Comparison of ENCODE assay signal across 26 cellular contexts in the genomic region with DNA sequence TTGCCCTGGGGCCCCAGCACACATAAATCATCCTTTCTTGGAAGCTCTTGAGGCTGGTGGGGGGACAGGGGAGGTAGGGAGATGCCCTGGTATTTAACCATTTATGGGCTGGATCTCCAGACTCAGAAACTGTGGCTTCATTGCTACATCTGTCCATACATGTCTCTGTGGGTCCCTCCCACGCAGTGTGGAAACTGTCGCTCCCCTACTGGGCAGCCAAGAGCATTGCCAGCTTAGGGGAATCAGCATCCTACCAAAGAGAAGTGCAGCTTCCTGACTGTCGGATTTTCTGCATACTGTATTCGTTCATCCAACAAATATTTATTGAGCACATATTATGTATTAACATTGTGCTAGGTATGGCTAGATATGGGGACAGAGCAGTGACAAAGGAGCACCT. TPM values are rescaled to one million over a fixed set of nuclear protein-coding genes. Genes with fewer than 3 reads are reported as not detected.
DNase-seq lines count a peak whose midpoint lies in the region; ATAC-seq and TF ChIP-seq lines count a peak whose summit lies in the region.
"Had no signal": no experiment of that assay in that cellular context is flagged by ENCODE, and none has a peak within 500 bp of the region (broad histone marks: within the 10 kb centered on the region; RNA-seq: fewer than 3 reads in every experiment).

No MANE protein-coding gene starts in this region.

- no peak for ATAC-seq in foreskin keratinocyte
- no peak for ATAC-seq in GM18502 (IDR thresholded peaks at IDR 0.05; ENCODE audit: poor library complexity, unreplicated experiment)
- ATAC-seq: activated CD4-positive, CD25-positive, alpha-beta regulatory T cell treated with anti-CD3 and anti-CD28 coated beads, Interleukin-2, amount 50 U/mL, for 24 hours; SK-N-SH treated with all-trans-retinoic acid at 6 μM for 48 hours had no signal

- peak; percentile 44 for DNase-seq in NCI-H82 (lab: John Stamatoyannopoulos, UW)
- DNase-seq in NCI-H82 treated with DMSO at 0.1 percent for 48 hours (lab: John Stamatoyannopoulos, UW; ENCODE audit: unreplicated experiment) = no peak
- peak; percentile 20 for DNase-seq in WERI-Rb-1
- no peak for DNase-seq in foreskin keratinocyte
- DNase-seq in LoVo (ENCODE audit: low spot score) = no peak
- no peak for DNase-seq in NCI-H2029 treated with DMSO at 0.1 percent for 48 hours (lab: John Stamatoyannopoulos, UW)
- DNase-seq: activated naive CD8-positive, alpha-beta T cell treated with anti-CD3 and anti-CD28 coated beads, Interleukin-2, amount 10 ng/mL, durations not matched to agents 7 days and 5 days; DMS 273 treated with DMSO at 0.1 percent for 48 hours; foreskin fibroblast; GDM1; left ventricle myocardium inferior; midbrain; NCI-H1105; NCI-H510A treated with DMSO at 0.1 percent for 48 hours; RPMI8226; small intestine; transverse colon had no signal

- H3K36me3 ChIP-seq in WERI-Rb-1 = peaks cover 19% of the 10 kb centered on the region
- H3K36me3 ChIP-seq: transverse colon had no signal

- H3K4me3 ChIP-seq in WERI-Rb-1 (ENCODE audit: low read depth, low read length) = no peak overlapping the region
- H3K4me3 ChIP-seq: GM12878, hepatocyte, left ventricle myocardium inferior, transverse colon had no signal

- H3K27ac ChIP-seq in WERI-Rb-1 = no peak overlapping the region
- no peak overlapping the region for H3K27ac ChIP-seq in foreskin keratinocyte
- H3K27ac ChIP-seq: epithelial cell of prostate, hepatocyte, KMS-11, left ventricle myocardium inferior, neutrophil, transverse colon had no signal

- TF ChIP-seq CTCF in GM12873 (IDR thresholded peaks at IDR 0.05; ENCODE audit: insufficient read depth, low read depth, low read length, missing control alignments) (peak; percentile 29), WERI-Rb-1 (IDR thresholded peaks at IDR 0.05; ENCODE audit: low read depth, low read length) (peak; percentile 36; the same call in 1 of the 2 replicates), foreskin keratinocyte (conservative IDR thresholded peaks at IDR 0.05) (peak; percentile 3)

- H3K4me1 ChIP-seq in foreskin keratinocyte = no peaks in the 10 kb centered on the region

- H3K27me3 ChIP-seq in WERI-Rb-1 (ENCODE audit: insufficient read depth, low read depth, severe bottlenecking) (no peaks in the 10 kb centered on the region), foreskin keratinocyte (no peaks in the 10 kb centered on the region)
- H3K27me3 ChIP-seq: hepatocyte, neutrophil, transverse colon had no signal

- no peaks in the 10 kb centered on the region for H3K9me3 ChIP-seq in WERI-Rb-1 (ENCODE audit: severe bottlenecking)
- H3K9me3 ChIP-seq: left ventricle myocardium inferior, neutrophil, transverse colon had no signal

RNA-seq across cellular contexts. Expression of gene GRIPAP1, which starts 3.7 kb away (rescaled TPM):
- 18.8 and 18.9 TPM in 2 replicates for total RNA-seq in foreskin keratinocyte
- 13.7 and 13.8 TPM in 2 replicates for polyA plus RNA-seq in foreskin keratinocyte

RNA-seq across cellular contexts. Expression of gene KCND1, which starts 26.7 kb away (rescaled TPM):
- total RNA-seq in foreskin keratinocyte = 0.49 and 0.54 TPM in 2 replicates
- polyA plus RNA-seq in foreskin keratinocyte = 0.55 and 0.63 TPM in 2 replicates

RNA-seq across cellular contexts. Expression of gene OTUD5, which starts 41.0 kb away (rescaled TPM):
- total RNA-seq in foreskin keratinocyte = 31.6 and 34.9 TPM in 2 replicates
- polyA plus RNA-seq in foreskin keratinocyte = 35.5 and 37.6 TPM in 2 replicates

RNA-seq across cellular contexts. Expression of gene TFE3, which starts 44.8 kb away (rescaled TPM):
- total RNA-seq in foreskin keratinocyte = 41.4 and 41.9 TPM in 2 replicates
- 38.3 and 38.8 TPM in 2 replicates for polyA plus RNA-seq in foreskin keratinocyte

Comparison
In these comparisons a context has a peak if more than half of its experiments do, and no peak if none do; other contexts are left out.
1. DNase-seq: peak in NCI-H82 (single experiment) and WERI-Rb-1 (single experiment); none in NCI-H82 treated with DMSO at 0.1 percent for 48 hours (single experiment), foreskin keratinocyte (0 of 2), LoVo (single experiment) and NCI-H2029 treated with DMSO at 0.1 percent for 48 hours (single experiment).
2. Peak in every context shown above with its lines, with median percentiles within 50 percentile points of each other: CTCF ChIP-seq.